Comparison of ENCODE assay signal across 1 cellular context in the genomic region with DNA sequence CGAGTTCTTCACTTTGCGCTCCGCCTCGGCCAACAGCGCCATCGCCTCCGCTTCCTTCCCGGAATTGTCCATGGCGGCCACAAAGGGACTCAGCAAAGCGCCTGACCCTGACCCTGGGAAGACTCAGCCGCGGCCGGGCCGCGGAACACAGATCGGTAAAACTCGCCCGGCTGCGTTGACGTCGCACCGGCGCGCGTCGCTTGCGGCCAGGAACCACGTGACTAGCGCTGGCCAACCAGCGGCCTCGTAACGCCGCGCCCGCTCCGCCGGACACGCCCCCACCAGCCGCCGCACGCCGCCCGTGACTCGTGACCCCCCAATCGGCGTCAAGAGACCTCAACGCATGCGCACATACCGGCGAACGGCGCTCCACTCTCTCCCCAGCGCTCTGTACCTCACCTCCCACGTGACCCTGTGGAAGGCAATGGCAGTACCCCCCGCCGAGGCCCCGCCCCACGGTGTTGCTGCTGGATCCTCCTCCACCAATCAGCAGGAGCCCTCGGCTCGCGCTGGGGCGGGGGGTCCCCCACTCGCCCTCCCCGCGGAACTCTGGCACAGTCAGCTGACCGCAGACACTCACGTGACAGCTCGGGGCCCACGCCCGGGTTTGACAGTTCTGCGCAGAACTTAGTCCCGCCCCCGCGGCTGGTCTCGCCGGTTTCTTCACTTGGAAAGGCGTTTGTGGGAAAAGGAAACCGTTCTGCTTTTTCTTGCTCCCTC.
A peak's percentile ranks its signal among the peaks of the same experiment; 100 is the strongest.
TF ChIP-seq lines count a peak whose summit lies in the region.

Gene NAPA, minus strand, starts transcription at position 195 of the 720 bp plus-strand sequence. Its CDS starts 123 bp downstream, at position 72.

TF ChIP-seq in K562, 482 proteins besides CTCF, POLR2A, EP300 and RAD21 (continued from another document and continues in another):
- TF ChIP-seq MAFK (IDR thresholded peaks at IDR 0.05; ENCODE audit: low read length) (no peak), KDM5B (IDR thresholded peaks at IDR 0.05; ENCODE audit: insufficient replicate concordance, low read depth, low read length) (peak; percentile 60), ZBTB7A (IDR thresholded peaks at IDR 0.05; ENCODE audit: borderline replicate concordance, control insufficient read depth, low read depth, low read length) (no peak), TAF1 (IDR thresholded peaks at IDR 0.05; ENCODE audit: control insufficient read depth, extremely low read depth, insufficient read depth, low read length, severe bottlenecking) (peak; percentile 39), TRIM25 (IDR thresholded peaks at IDR 0.05; ENCODE audit: borderline replicate concordance) (no peak), ZBTB17 (CRISPR knock-in tag; IDR thresholded peaks at IDR 0.05) (no peak), ATF7 (IDR thresholded peaks at IDR 0.05) (peak; percentile 93), TGIF2 (CRISPR knock-in tag; IDR thresholded peaks at IDR 0.05) (peak; percentile 98), HIVEP1 (CRISPR knock-in tag; IDR thresholded peaks at IDR 0.05) (no peak), MEF2D (tag; conservative IDR thresholded peaks at IDR 0.05; ENCODE audit: low read depth) (peak; percentile 71; the same call in 1 of the 2 replicates), TOE1 (IDR thresholded peaks at IDR 0.05; ENCODE audit: borderline replicate concordance) (peak; percentile 99), TOE1 (CRISPR knock-in tag; IDR thresholded peaks at IDR 0.05; ENCODE audit: borderline replicate concordance, low read depth) (no peak), BRD4 (IDR thresholded peaks at IDR 0.05) (no peak), ARNT (IDR thresholded peaks at IDR 0.05) (peak in 1 of 2 experiments; percentile 71; a peak in 2 of 4 replicates), NCOA4 (IDR thresholded peaks at IDR 0.05; ENCODE audit: partially characterized antibody) (no peak), ZNF217 (CRISPR knock-in tag; IDR thresholded peaks at IDR 0.05) (no peak), ZNF445 (CRISPR knock-in tag; IDR thresholded peaks at IDR 0.05; ENCODE audit: low read depth) (no peak), CREM (IDR thresholded peaks at IDR 0.05; ENCODE audit: low read depth) (peak; percentile 96), CXXC5 (CRISPR knock-in tag; IDR thresholded peaks at IDR 0.05) (peak; percentile 98), KDM2B (CRISPR knock-in tag; IDR thresholded peaks at IDR 0.05) (0 out of 2 replicates have a peak, but pooled peaks have one; percentile 37), ZNF197 (CRISPR knock-in tag; IDR thresholded peaks at IDR 0.05; ENCODE audit: low read depth) (no peak), JUND (IDR thresholded peaks at IDR 0.05; ENCODE audit: borderline replicate concordance, low read depth, low read length) (peak; percentile 60), JUND (tag; IDR thresholded peaks at IDR 0.05; ENCODE audit: borderline replicate concordance, low read depth, low read length) (no peak; the same call in 2 of the 3 replicates), ZNF639 (CRISPR knock-in tag; conservative IDR thresholded peaks at IDR 0.05 in 1 of 2, IDR thresholded peaks at IDR 0.05 in 1 of 2) (peak in 1 of 2 experiments; percentile 92; a peak in 2 of 4 replicates), SIN3A (IDR thresholded peaks at IDR 0.05; ENCODE audit: borderline replicate concordance in 2 of 2, control insufficient read depth in 1 of 2, low read depth in 2 of 2, low read length in 2 of 2) (peak; percentile 97 to 99), NFYB (IDR thresholded peaks at IDR 0.05; ENCODE audit: extremely low read depth, insufficient read length) (peak; percentile 57), HMBOX1 (IDR thresholded peaks at IDR 0.05) (0 out of 2 replicates have a peak, but pooled peaks have one; percentile 22), GTF3C2 (IDR thresholded peaks at IDR 0.05; ENCODE audit: borderline replicate concordance, extremely low read depth, insufficient read length) (no peak), CBFA2T2 (conservative IDR thresholded peaks at IDR 0.05) (peak; percentile 94), E2F6 (IDR thresholded peaks at IDR 0.05; ENCODE audit: borderline replicate concordance in 1 of 2, extremely low read depth in 1 of 2, insufficient read depth in 1 of 2, insufficient read length in 1 of 2, low read depth in 1 of 2, low read length in 1 of 2, poor library complexity in 1 of 2, severe bottlenecking in 1 of 2) (peak in 1 of 2 experiments; percentile 75), TBL1XR1 (IDR thresholded peaks at IDR 0.05; ENCODE audit: low read length in 2 of 2) (no peak), SMARCE1 (IDR thresholded peaks at IDR 0.05) (no peak), RBM15 (IDR thresholded peaks at IDR 0.05; ENCODE audit: insufficient read depth, low read length) (no peak), VEZF1 (CRISPR knock-in tag; IDR thresholded peaks at IDR 0.05) (peak; percentile 100)
- TF ChIP-seq, protein P1, sequence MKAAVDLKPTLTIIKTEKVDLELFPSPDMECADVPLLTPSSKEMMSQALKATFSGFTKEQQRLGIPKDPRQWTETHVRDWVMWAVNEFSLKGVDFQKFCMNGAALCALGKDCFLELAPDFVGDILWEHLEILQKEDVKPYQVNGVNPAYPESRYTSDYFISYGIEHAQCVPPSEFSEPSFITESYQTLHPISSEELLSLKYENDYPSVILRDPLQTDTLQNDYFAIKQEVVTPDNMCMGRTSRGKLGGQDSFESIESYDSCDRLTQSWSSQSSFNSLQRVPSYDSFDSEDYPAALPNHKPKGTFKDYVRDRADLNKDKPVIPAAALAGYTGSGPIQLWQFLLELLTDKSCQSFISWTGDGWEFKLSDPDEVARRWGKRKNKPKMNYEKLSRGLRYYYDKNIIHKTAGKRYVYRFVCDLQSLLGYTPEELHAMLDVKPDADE (conservative IDR thresholded peaks at IDR 0.05; ENCODE audit: control insufficient read depth, low read depth, low read length), result peak; percentile 46
- TF ChIP-seq, protein P2, sequence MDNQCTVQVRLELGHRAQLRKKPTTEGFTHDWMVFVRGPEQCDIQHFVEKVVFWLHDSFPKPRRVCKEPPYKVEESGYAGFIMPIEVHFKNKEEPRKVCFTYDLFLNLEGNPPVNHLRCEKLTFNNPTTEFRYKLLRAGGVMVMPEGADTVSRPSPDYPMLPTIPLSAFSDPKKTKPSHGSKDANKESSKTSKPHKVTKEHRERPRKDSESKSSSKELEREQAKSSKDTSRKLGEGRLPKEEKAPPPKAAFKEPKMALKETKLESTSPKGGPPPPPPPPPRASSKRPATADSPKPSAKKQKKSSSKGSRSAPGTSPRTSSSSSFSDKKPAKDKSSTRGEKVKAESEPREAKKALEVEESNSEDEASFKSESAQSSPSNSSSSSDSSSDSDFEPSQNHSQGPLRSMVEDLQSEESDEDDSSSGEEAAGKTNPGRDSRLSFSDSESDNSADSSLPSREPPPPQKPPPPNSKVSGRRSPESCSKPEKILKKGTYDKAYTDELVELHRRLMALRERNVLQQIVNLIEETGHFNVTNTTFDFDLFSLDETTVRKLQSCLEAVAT (IDR thresholded peaks at IDR 0.05), result peak in 1 of 2 experiments; percentile 66; a peak in 1 of 4 replicates
- TF ChIP-seq, protein P3, sequence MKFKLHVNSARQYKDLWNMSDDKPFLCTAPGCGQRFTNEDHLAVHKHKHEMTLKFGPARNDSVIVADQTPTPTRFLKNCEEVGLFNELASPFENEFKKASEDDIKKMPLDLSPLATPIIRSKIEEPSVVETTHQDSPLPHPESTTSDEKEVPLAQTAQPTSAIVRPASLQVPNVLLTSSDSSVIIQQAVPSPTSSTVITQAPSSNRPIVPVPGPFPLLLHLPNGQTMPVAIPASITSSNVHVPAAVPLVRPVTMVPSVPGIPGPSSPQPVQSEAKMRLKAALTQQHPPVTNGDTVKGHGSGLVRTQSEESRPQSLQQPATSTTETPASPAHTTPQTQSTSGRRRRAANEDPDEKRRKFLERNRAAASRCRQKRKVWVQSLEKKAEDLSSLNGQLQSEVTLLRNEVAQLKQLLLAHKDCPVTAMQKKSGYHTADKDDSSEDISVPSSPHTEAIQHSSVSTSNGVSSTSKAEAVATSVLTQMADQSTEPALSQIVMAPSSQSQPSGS (CRISPR knock-in tag; IDR thresholded peaks at IDR 0.05), result no peak
- TF ChIP-seq, protein P4, sequence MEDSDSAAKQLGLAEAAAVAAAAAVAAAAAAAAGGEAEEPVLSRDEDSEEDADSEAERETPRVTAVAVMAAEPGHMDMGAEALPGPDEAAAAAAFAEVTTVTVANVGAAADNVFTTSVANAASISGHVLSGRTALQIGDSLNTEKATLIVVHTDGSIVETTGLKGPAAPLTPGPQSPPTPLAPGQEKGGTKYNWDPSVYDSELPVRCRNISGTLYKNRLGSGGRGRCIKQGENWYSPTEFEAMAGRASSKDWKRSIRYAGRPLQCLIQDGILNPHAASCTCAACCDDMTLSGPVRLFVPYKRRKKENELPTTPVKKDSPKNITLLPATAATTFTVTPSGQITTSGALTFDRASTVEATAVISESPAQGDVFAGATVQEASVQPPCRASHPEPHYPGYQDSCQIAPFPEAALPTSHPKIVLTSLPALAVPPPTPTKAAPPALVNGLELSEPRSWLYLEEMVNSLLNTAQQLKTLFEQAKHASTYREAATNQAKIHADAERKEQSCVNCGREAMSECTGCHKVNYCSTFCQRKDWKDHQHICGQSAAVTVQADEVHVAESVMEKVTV (CRISPR knock-in tag; IDR thresholded peaks at IDR 0.05), result peak; percentile 57; the same call in 1 of the 2 replicates
- TF ChIP-seq, protein P5, sequence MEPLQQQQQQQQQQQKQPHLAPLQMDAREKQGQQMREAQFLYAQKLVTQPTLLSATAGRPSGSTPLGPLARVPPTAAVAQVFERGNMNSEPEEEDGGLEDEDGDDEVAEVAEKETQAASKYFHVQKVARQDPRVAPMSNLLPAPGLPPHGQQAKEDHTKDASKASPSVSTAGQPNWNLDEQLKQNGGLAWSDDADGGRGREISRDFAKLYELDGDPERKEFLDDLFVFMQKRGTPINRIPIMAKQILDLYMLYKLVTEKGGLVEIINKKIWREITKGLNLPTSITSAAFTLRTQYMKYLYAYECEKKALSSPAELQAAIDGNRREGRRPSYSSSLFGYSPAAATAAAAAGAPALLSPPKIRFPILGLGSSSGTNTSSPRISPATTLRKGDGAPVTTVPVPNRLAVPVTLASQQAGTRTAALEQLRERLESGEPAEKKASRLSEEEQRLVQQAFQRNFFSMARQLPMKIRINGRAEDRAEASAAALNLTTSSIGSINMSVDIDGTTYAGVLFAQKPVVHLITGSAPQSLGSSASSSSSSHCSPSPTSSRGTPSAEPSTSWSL (CRISPR knock-in tag; IDR thresholded peaks at IDR 0.05; ENCODE audit: borderline replicate concordance), result no peak
